In the genomic region with DNA sequence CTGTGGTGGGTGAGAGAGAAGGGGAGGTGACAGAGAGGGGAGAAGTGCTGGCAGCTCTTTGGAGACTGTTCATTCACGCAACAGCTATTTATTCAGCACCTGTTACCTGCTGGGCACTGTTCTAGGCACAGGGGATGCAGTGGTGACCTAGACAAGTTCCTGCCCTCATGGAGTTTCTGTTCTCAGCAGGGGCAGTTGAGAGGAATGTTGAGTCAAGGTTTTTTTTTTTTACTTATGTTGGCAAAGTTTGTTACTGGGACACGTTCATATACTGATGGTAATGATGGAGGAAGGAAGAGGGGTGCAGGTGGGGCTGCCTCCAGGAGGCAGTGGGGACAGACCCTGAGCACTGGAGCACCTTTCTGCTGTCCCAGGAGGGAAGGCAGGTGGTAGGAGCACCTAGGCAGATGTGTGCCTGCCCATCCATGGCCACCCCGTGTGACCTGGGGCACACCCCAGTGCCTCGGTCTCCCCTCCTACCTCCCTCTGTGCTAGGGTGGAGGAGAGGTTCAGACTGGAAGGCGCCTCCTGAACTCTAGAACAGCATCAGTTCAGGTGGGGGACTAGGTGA, we compare ENCODE assay signal across 8 cellular contexts. TPM values are rescaled to one million over a fixed set of nuclear protein-coding genes. Genes with fewer than 3 reads are reported as not detected.
DNase-seq lines count a peak whose midpoint lies in the region; ATAC-seq, FAIRE-seq and TF ChIP-seq lines count a peak whose summit lies in the region.

No MANE protein-coding gene starts in this region.

- no peak for TF ChIP-seq EP300 in K562 (IDR thresholded peaks at IDR 0.05; ENCODE audit: low read length)

- H3K9ac ChIP-seq in HCT116 (ENCODE audit: low read length): peak overlapping the region; percentile 47
- H3K9ac ChIP-seq in K562 (ENCODE audit: insufficient read depth in 1 of 2, low read depth in 2 of 2, low read length in 2 of 2): no peak overlapping the region; a peak in 1 of 4 replicates

- TF ChIP-seq CTCF in HCT116 (IDR thresholded peaks at IDR 0.05 in 2 of 3, conservative IDR thresholded peaks at IDR 0.05 in 1 of 3; ENCODE audit: borderline replicate concordance in 1 of 3, insufficient read depth in 1 of 3, low read depth in 2 of 3, low read length in 2 of 3) (no peak), K562 (IDR thresholded peaks at IDR 0.05 in 2 of 3, conservative IDR thresholded peaks at IDR 0.05 in 1 of 3; ENCODE audit: insufficient read depth in 2 of 3, low read depth in 1 of 3, low read length in 3 of 3) (no peak), osteoblast (IDR thresholded peaks at IDR 0.05; ENCODE audit: extremely low read depth, low read depth, low read length) (no peak), testis (IDR thresholded peaks at IDR 0.05) (no peak)

- BruUV-seq in HCT116 (replicated peaks; lab: Mats Ljungman, UMichigan): no TSS peak
- BruUV-seq in K562 (replicated peaks; lab: Mats Ljungman, UMichigan): no TSS peak

- H3K27me3 Mint-ChIP-seq in CD8-positive, alpha-beta memory T cell: no peaks in the 10 kb centered on the region

- H3K27ac Mint-ChIP-seq in CD8-positive, alpha-beta memory T cell: peak overlapping the region in 2 of 8 donors; percentile 11 to 60

- intact Hi-C loops in HCT116 (cut with micrococcal nuclease): loop anchor here (5.0 kb wide), 3 partner anchors 41 to 114 kb away; partner anchors contain the start of gene SHB
- intact Hi-C loops in K562 (cut with micrococcal nuclease): no loop called here
- intact Hi-C loops in testis (cut with DNase I; ENCODE audit: low total_unique reads): loop anchor here (10.0 kb wide), 2 partner anchors 92 to 542 kb away; no protein-coding TSS in a partner anchor

- no peaks in the 10 kb centered on the region for H3K27me3 ChIP-seq in CD8-positive, alpha-beta memory T cell (ENCODE audit: insufficient read depth, low read length, poor library complexity, severe bottlenecking)
- H3K27me3 ChIP-seq in HCT116 (ENCODE audit: insufficient read depth, low read length) (no peaks in the 10 kb centered on the region), K562 (ENCODE audit: control insufficient read depth in 2 of 2, insufficient read depth in 2 of 2, low read length in 2 of 2) (no peaks in the 10 kb centered on the region), osteoblast (ENCODE audit: insufficient read depth, low read length) (no peaks in the 10 kb centered on the region), testis (no peaks in the 10 kb centered on the region)

- no peak for TF ChIP-seq POLR2A in HCT116 (IDR thresholded peaks at IDR 0.05; ENCODE audit: borderline replicate concordance, extremely low read depth, insufficient read depth, insufficient read length)
- TF ChIP-seq POLR2A in K562 (conservative IDR thresholded peaks at IDR 0.05): no peak
- TF ChIP-seq POLR2A in testis (IDR thresholded peaks at IDR 0.05): no peak

- H3K27ac ChIP-seq in CD8-positive, alpha-beta memory T cell (ENCODE audit: low read depth, low read length): peak overlapping the region; percentile 38
- H3K27ac ChIP-seq in HCT116 (ENCODE audit: low read depth, low read length): peak overlapping the region; percentile 84
- peak overlapping the region; percentile 70; the same call in 2 of the 3 replicates for H3K27ac ChIP-seq in K562 (ENCODE audit: extremely low read depth, low read depth, low read length)
- H3K27ac ChIP-seq in osteoblast (ENCODE audit: low read depth, low read length): peak overlapping the region; percentile 99
- no peak overlapping the region for H3K27ac ChIP-seq in testis

- no peaks in the 10 kb centered on the region for H3K9me3 Mint-ChIP-seq in CD8-positive, alpha-beta memory T cell

- TF ChIP-seq RAD21 in HCT116 (IDR thresholded peaks at IDR 0.05; ENCODE audit: low read depth) (no peak), K562 (CRISPR knock-in tag; conservative IDR thresholded peaks at IDR 0.05 in 1 of 2, IDR thresholded peaks at IDR 0.05 in 1 of 2) (no peak)

- RAD21 ChIA-PET in HCT116 (lab: Charles Lee; ENCODE audit: low non-redundant PET in 1 of 2, low total read pairs in 2 of 2, uncharacterized antibody in 2 of 2, unreplicated experiment in 2 of 2): no interaction called here

- no peaks in the 10 kb centered on the region for H3K36me3 ChIP-seq in CD8-positive, alpha-beta memory T cell (ENCODE audit: insufficient read depth, low read length)
- H3K36me3 ChIP-seq in HCT116 (ENCODE audit: control insufficient read depth in 1 of 2, insufficient read depth in 2 of 2, low read length in 2 of 2) (peaks cover under 1 to 21% of the 10 kb centered on the region in 2 experiments; a peak in 2 of 4 replicates), K562 (ENCODE audit: control insufficient read depth, insufficient read depth, low read length) (peaks cover 45% of the 10 kb centered on the region; the same call in 2 of the 3 replicates), osteoblast (ENCODE audit: insufficient read depth, low read length) (peaks cover 11% of the 10 kb centered on the region), testis (ENCODE audit: low read depth, missing control alignments) (no peaks in the 10 kb centered on the region)

- CTCF ChIA-PET in CD8-positive, alpha-beta memory T cell (lab: Charles Lee): no interaction called here
- CTCF ChIA-PET in HCT116 (lab: Charles Lee) (no interaction called here), K562 (lab: Yijun Ruan, JAX; ENCODE audit: low intra/inter-chr PET ratio) (no interaction called here)

- H4K20me1 ChIP-seq in HCT116 (ENCODE audit: insufficient read depth) (no peaks in the 10 kb centered on the region), K562 (replicated peaks; ENCODE audit: control insufficient read depth, insufficient read depth, low read length) (peaks cover 14% of the 10 kb centered on the region), osteoblast (ENCODE audit: insufficient read depth, low read length) (peaks cover 3% of the 10 kb centered on the region)

- WGBS in K562 (ENCODE audit: insufficient coverage, low coverage, missing lambda C conversion rate): 77% methylated on average over 5 of the region's 5 CpGs
- 87 to 91% methylated on average over 4 to 5 of the region's 5 CpGs for WGBS in testis, 2 donors

- POLR2A ChIA-PET in CD8-positive, alpha-beta memory T cell (lab: Charles Lee): no interaction called here
- POLR2A ChIA-PET in HCT116 (lab: Charles Lee): interaction anchor here (0.7 kb wide), 1 partner anchor 498 kb away, joined by 3 read pairs; no protein-coding TSS in a partner anchor
- POLR2A ChIA-PET in K562 (lab: Yijun Ruan, JAX): no interaction called here

- H3K4me2 ChIP-seq in HCT116 (ENCODE audit: low read length) (peak overlapping the region; percentile 81), K562 (ENCODE audit: insufficient read depth, low read length) (peak overlapping the region; percentile 48; the same call in 1 of the 2 replicates), osteoblast (ENCODE audit: insufficient read depth, low read length) (peak overlapping the region; percentile 67)

- no peak overlapping the region for H2AFZ ChIP-seq in HCT116 (ENCODE audit: low read depth, low read length, poor library complexity, severe bottlenecking)
- no peak overlapping the region for H2AFZ ChIP-seq in K562 (ENCODE audit: low read depth, low read length)
- no peak overlapping the region for H2AFZ ChIP-seq in osteoblast (ENCODE audit: low read length)

- H3K9me1 ChIP-seq in K562 (ENCODE audit: control insufficient read depth, insufficient read depth, low read length): peaks cover 22% of the 10 kb centered on the region

- H3K9me2 ChIP-seq in HCT116 (ENCODE audit: insufficient read depth): no peaks in the 10 kb centered on the region

- no peak overlapping the region for H3K4me3 ChIP-seq in CD8-positive, alpha-beta memory T cell (ENCODE audit: low read length)
- peak overlapping the region; percentile 15 to 45; a peak in 3 of 4 replicates for H3K4me3 ChIP-seq in HCT116 (replicated peaks in 1 of 2; ENCODE audit: low read depth in 1 of 2, low read length in 2 of 2)
- H3K4me3 ChIP-seq in K562: no peak overlapping the region
- H3K4me3 ChIP-seq in osteoblast (ENCODE audit: insufficient read depth, low read length): peak overlapping the region; percentile 49
- no peak overlapping the region for H3K4me3 ChIP-seq in testis

- no peak for DNase-seq in CD8-positive, alpha-beta memory T cell
- DNase-seq in HCT116 (ENCODE audit: low read depth, low spot score): no peak
- no peak for DNase-seq in K562 (ENCODE audit: extremely low read depth in 1 of 4, low spot score in 3 of 4)
- no peak for DNase-seq in osteoblast (ENCODE audit: insufficient read length, low spot score, missing footprints)
- no peak for DNase-seq in NCI-H526 treated with DMSO at 0.1 percent for 48 hours (lab: John Stamatoyannopoulos, UW)
- DNase-seq in testis: no peak
- no peak for DNase-seq in epidermal melanocyte (ENCODE audit: insufficient read length, low spot score)
- DNase-seq in middle frontal gyrus (ENCODE audit: extremely low spot score, low spot score): no peak

- H3K4me3 Mint-ChIP-seq in CD8-positive, alpha-beta memory T cell: no peak overlapping the region

- H3K36me3 Mint-ChIP-seq in CD8-positive, alpha-beta memory T cell: peaks cover 0 to 5% (median 0%) of the 10 kb centered on the region in 3 donors

- in situ Hi-C loops in K562 (cut with MboI): no loop called here

- no peaks in the 10 kb centered on the region for H3K4me1 ChIP-seq in CD8-positive, alpha-beta memory T cell (ENCODE audit: insufficient read depth, low read length)
- H3K4me1 ChIP-seq in HCT116 (ENCODE audit: control insufficient read depth in 1 of 2, insufficient read depth in 2 of 2, low read length in 2 of 2): peaks cover 44 to 92% of the 10 kb centered on the region in 2 experiments
- peaks cover 36 to 49% of the 10 kb centered on the region in 2 experiments for H3K4me1 ChIP-seq in K562 (replicated peaks in 1 of 2; ENCODE audit: control insufficient read depth in 2 of 2, insufficient read depth in 2 of 2, low read length in 2 of 2)
- H3K4me1 ChIP-seq in osteoblast (ENCODE audit: insufficient read depth, low read length): peaks cover 41% of the 10 kb centered on the region
- peaks cover 7% of the 10 kb centered on the region for H3K4me1 ChIP-seq in testis

- H3K79me2 ChIP-seq in HCT116 (ENCODE audit: insufficient read depth, low read length) (no peaks in the 10 kb centered on the region; the same call in 1 of the 2 replicates), K562 (ENCODE audit: control insufficient read depth, insufficient read depth, low read length) (no peaks in the 10 kb centered on the region), osteoblast (ENCODE audit: insufficient read depth, low read length) (no peaks in the 10 kb centered on the region)

- H3K4me1 Mint-ChIP-seq in CD8-positive, alpha-beta memory T cell: peaks cover 0 to 12% (median 2%) of the 10 kb centered on the region in 3 donors

- no peaks in the 10 kb centered on the region for H3K9me3 ChIP-seq in CD8-positive, alpha-beta memory T cell (ENCODE audit: low read length)
- no peaks in the 10 kb centered on the region for H3K9me3 ChIP-seq in HCT116 (ENCODE audit: control insufficient read depth in 1 of 2, insufficient read depth in 1 of 2, low read depth in 1 of 2, low read length in 2 of 2)
- no peaks in the 10 kb centered on the region for H3K9me3 ChIP-seq in K562 (replicated peaks; ENCODE audit: control insufficient read depth, insufficient read depth, low read depth, low read length)
- H3K9me3 ChIP-seq in osteoblast (ENCODE audit: low read depth, low read length): peaks cover 1% of the 10 kb centered on the region
- H3K9me3 ChIP-seq in testis: no peaks in the 10 kb centered on the region

- no peak for FAIRE-seq in K562 (lab: Jason Lieb, UNC)

- peak; percentile 57 for ATAC-seq in HCT116
- no peak for ATAC-seq in K562

RNA-seq across cellular contexts. Expression of gene SLC25A51, which starts 49.4 kb away (rescaled TPM):
- total RNA-seq in CD8-positive, alpha-beta memory T cell: 10 to 100 TPM; 38.5 to 39.8 TPM
- polyA plus RNA-seq in CD8-positive, alpha-beta memory T cell: 12.9 TPM
- total RNA-seq in HCT116 (2021; ENCODE audit: unreplicated experiment) (27.3 TPM), K562 (2014; rRNA removed) (24.5 and 28.0 TPM in 2 replicates), K562 (2014; rRNA removed; fragmentation: Illumina TruSeq; extraction: Trizol) (40.7 and 44.2 TPM in 2 replicates), K562 (2015; rRNA removed; fragmentation: Illumina TruSeq; extraction: Trizol) (39.3 and 39.5 TPM in 2 replicates), K562 (2021) (31.5 and 32.9 TPM in 2 replicates), osteoblast (114 and 119 TPM in 2 replicates), testis (10 to 100 TPM; 19.1 to 27.4 TPM)
- 11.8 and 14.6 TPM in 2 replicates for polyA plus RNA-seq in HCT116 (2012)
- 40.8 and 61.0 TPM in 2 replicates for total RNA-seq in K562 (2011; cell fraction: chromatin; rRNA removed; ENCODE audit: low replicate concordance)
- 32.4 and 33.6 TPM in 2 replicates for total RNA-seq in K562 (2011; cell fraction: nucleolus; rRNA removed)
- 35.0 and 43.8 TPM in 2 replicates for total RNA-seq in K562 (2011; cell fraction: nucleoplasm; rRNA removed)
- polyA plus RNA-seq in K562 (2011; rRNA removed) (30.6 and 37.0 TPM in 2 replicates), K562 (2014; fragmentation: Illumina TruSeq; extraction: Trizol) (23.2 and 23.5 TPM in 2 replicates), K562 (2014; fragmentation: Nextera tagmentation; extraction: Ambion mirVana) (10 to 100 TPM in 1 of 2 experiments, 1 to 10 TPM in 1; 9.1 to 10.6 TPM), K562 (2014; rRNA removed) (18.7 and 22.3 TPM in 2 replicates), testis (ENCODE audit: insufficient read depth, low read depth, low replicate concordance) (18.4 TPM)
- 19.0 and 25.4 TPM in 2 replicates for polyA plus RNA-seq in K562 (2011; cell fraction: cytosol; rRNA removed)
- polyA plus RNA-seq in K562 (2011; cell fraction: nucleus; rRNA removed): 16.1 and 21.9 TPM in 2 replicates
- polyA plus RNA-seq in K562 (2012): 9.9 and 15.1 TPM in 2 replicates
- polyA minus RNA-seq in K562 (2011; rRNA and poly(A)+ RNA removed): 78.5 and 79.6 TPM in 2 replicates
- polyA minus RNA-seq in K562 (2011; cell fraction: cytosol; rRNA and poly(A)+ RNA removed): 19.4 and 29.1 TPM in 2 replicates
- 15.5 and 23.4 TPM in 2 replicates for polyA minus RNA-seq in K562 (2011; cell fraction: nucleus; rRNA and poly(A)+ RNA removed)

Comparison
In these comparisons a context has a peak if more than half of its experiments do, and no peak if none do; other contexts are left out.
1. H3K27ac ChIP-seq: peak in CD8-positive, alpha-beta memory T cell (single experiment), HCT116 (single experiment), K562 (single experiment) and osteoblast (single experiment); none in testis (0 of 2).
2. H3K4me3 ChIP-seq: peak in HCT116 (2 of 2) and osteoblast (single experiment); none in CD8-positive, alpha-beta memory T cell (single experiment), K562 (single experiment) and testis (0 of 2).
3. Peak in every context shown above with its lines, with median percentiles within 50 percentile points of each other: H3K4me2 ChIP-seq.